14 cellular contexts compared by ENCODE assay signal in genomic region chr9:16039988-16040761, GRCh38.
DNase-seq lines count a peak whose midpoint lies in the region; ATAC-seq, FAIRE-seq and TF ChIP-seq lines count a peak whose summit lies in the region.
"Had no signal": no experiment of that assay in that cellular context is flagged by ENCODE, and none has a peak within 500 bp of the region (broad histone marks: within the 10 kb centered on the region; RNA-seq: fewer than 3 reads in every experiment).

No MANE protein-coding gene starts in this region.

- no peaks in the 10 kb centered on the region for H3K36me3 ChIP-seq in osteoblast (ENCODE audit: insufficient read depth, low read length)
- H3K36me3 ChIP-seq: left lung had no signal

- no peak overlapping the region for H2AFZ ChIP-seq in osteoblast (ENCODE audit: low read length)

- H3K27ac ChIP-seq in osteoblast (ENCODE audit: low read depth, low read length) = no peak overlapping the region
- H3K27ac ChIP-seq: left lung, psoas muscle had no signal

- no peaks in the 10 kb centered on the region for H3K27me3 ChIP-seq in osteoblast (ENCODE audit: insufficient read depth, low read length)
- H3K27me3 ChIP-seq: left lung had no signal

- DNase-seq in M059J (ENCODE audit: low read depth) (peak; percentile 80), osteoblast (ENCODE audit: insufficient read length, low spot score, missing footprints) (peak; percentile 58), frontal cortex (ENCODE audit: low spot score in 2 of 2) (no peak), GDM1 (lab: John Stamatoyannopoulos, UW) (no peak), GM19238 (ENCODE audit: insufficient read length, low spot score) (no peak), NCI-H1048 (lab: John Stamatoyannopoulos, UW) (no peak)
- DNase-seq: activated T-cell treated with anti-CD3 and anti-CD28 coated beads, Interleukin-2, amount 50 U/mL, for 24 hours; left lung; NCI-H2171; psoas muscle had no signal

- peaks cover 24% of the 10 kb centered on the region for H3K4me1 ChIP-seq in osteoblast (ENCODE audit: insufficient read depth, low read length)
- H3K4me1 ChIP-seq: left lung, psoas muscle had no signal

- no peak overlapping the region for H3K4me3 ChIP-seq in osteoblast (ENCODE audit: insufficient read depth, low read length)
- H3K4me3 ChIP-seq: K562, left lung, psoas muscle had no signal

- TF ChIP-seq CTCF in osteoblast (IDR thresholded peaks at IDR 0.05; ENCODE audit: extremely low read depth, low read depth, low read length) = no peak

- no peaks in the 10 kb centered on the region for H4K20me1 ChIP-seq in osteoblast (ENCODE audit: insufficient read depth, low read length)

- FAIRE-seq in endometrium (lab: Jason Lieb, UNC) (peak; percentile 93), frontal cortex (lab: Jason Lieb, UNC) (no peak)
- FAIRE-seq: bronchial epithelial cell, K562 had no signal

- H3K79me2 ChIP-seq in osteoblast (ENCODE audit: insufficient read depth, low read length) = no peaks in the 10 kb centered on the region

- no peaks in the 10 kb centered on the region for H3K9me3 ChIP-seq in osteoblast (ENCODE audit: low read depth, low read length)
- H3K9me3 ChIP-seq: left lung, psoas muscle had no signal

- ATAC-seq in GM18868 (IDR thresholded peaks at IDR 0.05; ENCODE audit: unreplicated experiment) = peak; percentile 4
- ATAC-seq: K562, left lung, psoas muscle had no signal

- no peak overlapping the region for H3K4me2 ChIP-seq in osteoblast (ENCODE audit: insufficient read depth, low read length)

Comparison
In these comparisons a context has a peak if more than half of its experiments do, and no peak if none do; other contexts are left out.
1. DNase-seq: peak in M059J (single experiment) and osteoblast (single experiment); none in frontal cortex (0 of 2), GDM1 (single experiment), GM19238 (single experiment) and NCI-H1048 (single experiment).